30 cellular contexts compared by ENCODE assay signal in genomic region chr6:25743868-25744267, GRCh38. TPM values are rescaled to one million over a fixed set of nuclear protein-coding genes. Genes with fewer than 3 reads are reported as not detected.
"Had no signal": no experiment of that assay in that cellular context is flagged by ENCODE, and none has a peak within 500 bp of the region (broad histone marks: within the 10 kb centered on the region; RNA-seq: fewer than 3 reads in every experiment).

No MANE protein-coding gene starts in this region.

- DNase-seq: activated CD4-positive, alpha-beta T cell treated with anti-CD3 and anti-CD28 coated beads, Interleukin-2, amount 50 U/mL, for 1 hour; activated CD8-positive, alpha-beta T cell treated with anti-CD3 and anti-CD28 coated beads, Interleukin-2, amount 10 ng/mL, durations not matched to agents 7 days and 5 days; activated gamma-delta T cell; adrenal gland; central memory CD4-positive, alpha-beta T cell; effector memory CD4-positive, alpha-beta T cell; foreskin melanocyte; glutamatergic neuron; hippocampal formation; kidney glomerular epithelial cell; naive thymus-derived CD4-positive, alpha-beta T cell; posterior cingulate gyrus; stimulated activated CD4-positive, alpha-beta T cell treated with anti-CD3 and anti-CD28 coated beads, Interleukin-2, amount 100 ng/mL, for 48 hours; stimulated activated CD8-positive, alpha-beta memory T cell treated with anti-CD3 and anti-CD28 coated beads, Interleukin-4, amount 100 ng/mL, for 48 hours; stimulated activated naive CD4-positive, alpha-beta T cell treated with Interleukin-2 at 50 U/mL for 16 hours; substantia nigra; T-cell; tibial artery had no signal

- H3K36me3 Mint-ChIP-seq: activated naive CD4-positive, alpha-beta T cell treated with anti-CD3 and anti-CD28 coated beads, Interleukin-2, amount 50 U/mL, for 24 hours; T-cell had no signal

- H3K9me3 Mint-ChIP-seq: activated naive CD4-positive, alpha-beta T cell treated with anti-CD3 and anti-CD28 coated beads, Interleukin-2, amount 50 U/mL, for 24 hours; activated T-helper 1 cell treated with anti-CD3 and anti-CD28 coated beads, Interleukin-12 subunit alpha, Interleukin-12 subunit beta, Interleukin-2, Interleukin-4 antibody, amounts not matched to agents 30 ng/mL and 10 ng/mL and 1 ng/mL, durations not matched to agents 14 hours and 24 hours and 36 hours; T-cell; T-helper 2 cell treated with Interferon-gamma antibody and Interleukin-4, amounts not matched to agents 5 μg/mL and 100 μg/mL, for 36 hours had no signal

- H3K27me3 ChIP-seq: adrenal gland, ascending aorta, tibial artery had no signal

- H3K4me3 Mint-ChIP-seq: activated CD8-positive, alpha-beta T cell treated with anti-CD3 and anti-CD28 coated beads, Interleukin-2, amount 10 ng/mL, durations not matched to agents 7 days and 5 days; activated naive CD4-positive, alpha-beta T cell treated with anti-CD3 and anti-CD28 coated beads, Interleukin-2, amount 50 U/mL, for 24 hours; activated T-helper 1 cell treated with anti-CD3 and anti-CD28 coated beads, Interleukin-12 subunit alpha, Interleukin-12 subunit beta, Interleukin-2, Interleukin-4 antibody, amounts not matched to agents 30 ng/mL and 10 ng/mL and 1 ng/mL, durations not matched to agents 14 hours and 24 hours and 36 hours; naive thymus-derived CD4-positive, alpha-beta T cell; neural crest cell; T-cell; T-helper 2 cell treated with Interferon-gamma antibody and Interleukin-4, amounts not matched to agents 5 μg/mL and 100 μg/mL, for 36 hours had no signal

- H3K4me3 ChIP-seq: adrenal gland, ascending aorta, tibial artery had no signal

- H3K36me3 ChIP-seq: adrenal gland, ascending aorta, tibial artery had no signal

- H3K27me3 Mint-ChIP-seq: activated naive CD4-positive, alpha-beta T cell treated with anti-CD3 and anti-CD28 coated beads, Interleukin-2, amount 50 U/mL, for 24 hours had no signal

- H3K27ac ChIP-seq: adrenal gland, ascending aorta, tibial artery, VCaP had no signal

- H3K9me3 ChIP-seq: adrenal gland, ascending aorta, tibial artery had no signal

- H3K27ac Mint-ChIP-seq: activated CD8-positive, alpha-beta T cell treated with anti-CD3 and anti-CD28 coated beads, Interleukin-2, amount 10 ng/mL, durations not matched to agents 7 days and 5 days; activated naive CD4-positive, alpha-beta T cell treated with anti-CD3 and anti-CD28 coated beads, Interleukin-2, amount 50 U/mL, for 24 hours; activated T-helper 1 cell treated with anti-CD3 and anti-CD28 coated beads, Interleukin-12 subunit alpha, Interleukin-12 subunit beta, Interleukin-2, Interleukin-4 antibody, amounts not matched to agents 30 ng/mL and 10 ng/mL and 1 ng/mL, durations not matched to agents 14 hours and 24 hours and 36 hours; naive thymus-derived CD4-positive, alpha-beta T cell; T-cell; T-helper 2 cell treated with Interferon-gamma antibody and Interleukin-4, amounts not matched to agents 5 μg/mL and 100 μg/mL, for 36 hours had no signal

- ATAC-seq: activated CD4-positive, CD25-positive, alpha-beta regulatory T cell treated with anti-CD3 and anti-CD28 coated beads, Interleukin-2, amount 50 U/mL, for 24 hours; activated CD8-positive, alpha-beta T cell treated with anti-CD3 and anti-CD28 coated beads, Interleukin-2, amount 10 ng/mL, durations not matched to agents 7 days and 5 days; esophagus mucosa; naive thymus-derived CD4-positive, alpha-beta T cell; sciatic nerve; T-cell had no signal

- H3K4me1 Mint-ChIP-seq: activated naive CD4-positive, alpha-beta T cell treated with anti-CD3 and anti-CD28 coated beads, Interleukin-2, amount 50 U/mL, for 24 hours; naive thymus-derived CD4-positive, alpha-beta T cell; T-cell had no signal

- H3K4me1 ChIP-seq: adrenal gland, ascending aorta, tibial artery had no signal

RNA-seq across cellular contexts. Expression of gene SLC17A4, which starts 10.7 kb away (rescaled TPM):
- total RNA-seq: activated CD8-positive, alpha-beta T cell treated with anti-CD3 and anti-CD28 coated beads, Interleukin-2, amount 10 ng/mL, durations not matched to agents 7 days and 5 days; activated T-helper 1 cell treated with anti-CD3 and anti-CD28 coated beads, Interleukin-12 subunit alpha, Interleukin-12 subunit beta, Interleukin-2, Interleukin-4 antibody, amounts not matched to agents 30 ng/mL and 10 ng/mL and 1 ng/mL, durations not matched to agents 14 hours and 24 hours and 36 hours; adrenal gland; ascending aorta; dermis microvascular lymphatic vessel endothelial cell; esophagus mucosa; mononuclear cell; naive thymus-derived CD4-positive, alpha-beta T cell; neural crest cell; omental fat pad; sciatic nerve; T-cell had no signal
- polyA plus RNA-seq: naive thymus-derived CD4-positive, alpha-beta T cell had no signal
